Comparison of ENCODE assay signal across 32 cellular contexts in the genomic region with DNA sequence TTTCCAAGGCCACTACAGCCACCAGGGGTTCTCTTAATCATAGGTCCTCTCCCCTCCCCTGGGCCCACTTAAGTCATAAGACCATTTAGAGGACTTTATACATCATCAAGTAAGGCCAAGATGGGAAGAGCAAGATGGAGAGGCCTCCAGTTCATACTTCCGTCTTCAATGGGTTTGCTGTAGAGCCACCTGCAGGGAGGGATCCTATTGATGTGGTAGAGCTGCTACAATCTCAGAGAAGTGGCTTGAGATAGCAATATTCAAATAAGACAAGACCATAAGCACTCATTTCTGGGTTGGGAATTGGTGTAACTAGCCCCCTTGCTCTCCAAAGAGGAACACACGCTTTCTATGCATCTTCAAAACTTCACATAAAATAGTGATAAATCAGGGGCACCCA.
"Had no signal": no experiment of that assay in that cellular context is flagged by ENCODE, and none has a peak within 500 bp of the region (broad histone marks: within the 10 kb centered on the region; RNA-seq: fewer than 3 reads in every experiment).

No MANE protein-coding gene starts in this region.

- H3K27ac ChIP-seq: adrenal gland, body of pancreas, brain microvascular endothelial cell, breast epithelium, colonic mucosa, VCaP had no signal

- ATAC-seq: activated CD8-positive, alpha-beta T cell treated with anti-CD3 and anti-CD28 coated beads for 36 hours; activated naive CD4-positive, alpha-beta T cell treated with anti-CD3 and anti-CD28 coated beads, Interleukin-2, amount 50 U/mL, for 72 hours; activated T-cell treated with anti-CD3 and anti-CD28 coated beads, Interleukin-2, amount 50 U/mL, for 4 hours; activated T-cell treated with anti-CD3 and anti-CD28 coated beads, Interleukin-2, amount 50 U/mL, for 72 hours; activated T-helper 17 cell treated with anti-CD3 and anti-CD28 coated beads, Interleukin-2, amount 50 U/mL, for 72 hours; body of pancreas had no signal

- H3K4me3 ChIP-seq: adrenal gland, body of pancreas, breast epithelium, colonic mucosa had no signal

- H3K4me1 ChIP-seq: adrenal gland, body of pancreas, breast epithelium, colonic mucosa had no signal

- DNase-seq: activated B cell treated with CpG ODN at 0.5 μM for 24 hours; activated CD4-positive, alpha-beta memory T cell treated with anti-CD3 and anti-CD28 coated beads for 36 hours; activated CD4-positive, alpha-beta T cell treated with anti-CD3 and anti-CD28 coated beads for 4 hours; activated CD4-positive, alpha-beta T cell treated with anti-CD3 and anti-CD28 coated beads, Interleukin-2, amount 10 ng/mL, durations not matched to agents 24 days and 14 days; activated CD4-positive, alpha-beta T cell treated with anti-CD3 and anti-CD28 coated beads, Interleukin-2, amount 50 U/mL, for 1 hour; activated CD4-positive, alpha-beta T cell treated with anti-CD3 and anti-CD28 coated beads, Interleukin-2, amount 50 U/mL, for 4 hours; activated CD4-positive, CD25-positive, alpha-beta regulatory T cell treated with anti-CD3 and anti-CD28 coated beads, Interleukin-2, amount 50 U/mL, for 72 hours; activated CD8-positive, alpha-beta memory T cell treated with anti-CD3 and anti-CD28 coated beads, Interleukin-2, amount 50 U/mL, for 4 hours; activated CD8-positive, alpha-beta T cell treated with anti-CD3 and anti-CD28 coated beads for 36 hours; activated effector memory CD4-positive, alpha-beta T cell treated with anti-CD3 and anti-CD28 coated beads, Interleukin-2, amount 50 U/mL, for 16 hours; activated gamma-delta T cell treated with Interleukin-2 at 50 U/mL for 16 hours; activated naive CD4-positive, alpha-beta T cell; activated naive CD4-positive, alpha-beta T cell treated with anti-CD3 and anti-CD28 coated beads for 36 hours; activated naive CD4-positive, alpha-beta T cell treated with anti-CD3 and anti-CD28 coated beads, Interleukin-2, amount 50 U/mL, for 16 hours; activated naive CD8-positive, alpha-beta T cell treated with anti-CD3 and anti-CD28 coated beads for 36 hours; activated T-cell treated with anti-CD3 and anti-CD28 coated beads for 4 hours; activated T-cell treated with anti-CD3 and anti-CD28 coated beads, Interleukin-2, amount 50 U/mL, for 1 hour; activated T-cell treated with anti-CD3 and anti-CD28 coated beads, Interleukin-2, amount 50 U/mL, for 4 hours; activated T-cell treated with anti-CD3 and anti-CD28 coated beads, Interleukin-2, amount 50 U/mL, for 72 hours; adrenal gland; amniotic stem cell; aorta; body of pancreas; brain microvascular endothelial cell; central memory CD4-positive, alpha-beta T cell; colonic mucosa; T-helper 2 cell; T-helper 9 cell had no signal

- H3K27me3 ChIP-seq: adrenal gland, body of pancreas, brain microvascular endothelial cell, breast epithelium, colonic mucosa had no signal

- H3K9me3 ChIP-seq: adrenal gland, body of pancreas, breast epithelium, colonic mucosa had no signal

- H3K36me3 ChIP-seq: adrenal gland, brain microvascular endothelial cell, breast epithelium, colonic mucosa had no signal
